ENCODE assay signal across 19 cellular contexts in the genomic region with DNA sequence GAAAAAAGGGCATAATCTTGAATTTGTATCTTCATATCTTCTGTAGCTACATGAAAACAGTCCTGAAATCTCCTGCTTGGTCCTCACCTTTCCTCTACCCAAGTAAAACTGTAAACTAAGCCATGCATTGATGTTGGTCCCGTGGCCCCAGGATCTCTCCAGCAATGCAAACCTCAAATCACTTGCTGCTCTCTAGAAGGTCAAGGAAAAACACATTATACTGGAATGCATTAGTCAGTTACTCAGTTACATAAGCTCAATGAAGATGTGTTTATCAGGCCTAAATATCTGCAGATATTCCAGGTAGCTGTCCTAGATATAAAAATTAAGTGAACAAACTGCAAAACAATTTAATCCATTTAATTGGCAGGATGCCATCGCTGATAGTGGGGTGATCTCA.
"Had no signal": no experiment of that assay in that cellular context is flagged by ENCODE, and none has a peak within 500 bp of the region (broad histone marks: within the 10 kb centered on the region; RNA-seq: fewer than 3 reads in every experiment).

No MANE protein-coding gene starts in this region.

- DNase-seq: activated B cell treated with CpG ODN at 0.5 μM for 24 hours; activated CD4-positive, alpha-beta memory T cell treated with anti-CD3 and anti-CD28 coated beads for 36 hours; activated CD4-positive, alpha-beta T cell treated with anti-CD3 and anti-CD28 coated beads for 4 hours; activated naive CD8-positive, alpha-beta T cell treated with anti-CD3 and anti-CD28 coated beads, Interleukin-2, amount 10 ng/mL, durations not matched to agents 7 days and 5 days; activated T-cell treated with anti-CD3 and anti-CD28 coated beads for 4 hours; anterior cingulate cortex; cerebellar nuclear complex; effector CD4-positive, alpha-beta T cell; left colon; natural killer cell; pancreas; stimulated activated CD4-positive, alpha-beta T cell treated with anti-CD3 and anti-CD28 coated beads, Interleukin-12 subunit alpha, Interleukin-12 subunit beta, amount 100 ng/mL, for 4 hours; stimulated activated CD4-positive, alpha-beta T cell treated with anti-CD3 and anti-CD28 coated beads, Interleukin-1b, Interleukin-23, amount 100 ng/mL, for 48 hours; stimulated activated naive CD8-positive, alpha-beta T cell treated with anti-CD3 and anti-CD28 coated beads, Interleukin-15, Interleukin-2, amounts not matched to agents 100 U/mL and 50 U/mL, for 24 hours; substantia nigra; tibial artery; uterus had no signal

- ATAC-seq: left colon; natural killer cell; pancreas; stimulated activated naive CD8-positive, alpha-beta T cell treated with anti-CD3 and anti-CD28 coated beads, Interleukin-15, Interleukin-2, amounts not matched to agents 100 U/mL and 50 U/mL, for 24 hours had no signal

- H3K4me3 ChIP-seq: hepatocyte, lung, pancreas, tibial artery, uterus had no signal
